In genomic region chr10:79287973-79288715, GRCh38 we compare ENCODE assay signal across 1 cellular context.
TF ChIP-seq lines count a peak whose summit lies in the region.

No MANE protein-coding gene starts in this region.

TF ChIP-seq in K562, 482 proteins besides CTCF, POLR2A, EP300 and RAD21:
- TF ChIP-seq, protein P1, sequence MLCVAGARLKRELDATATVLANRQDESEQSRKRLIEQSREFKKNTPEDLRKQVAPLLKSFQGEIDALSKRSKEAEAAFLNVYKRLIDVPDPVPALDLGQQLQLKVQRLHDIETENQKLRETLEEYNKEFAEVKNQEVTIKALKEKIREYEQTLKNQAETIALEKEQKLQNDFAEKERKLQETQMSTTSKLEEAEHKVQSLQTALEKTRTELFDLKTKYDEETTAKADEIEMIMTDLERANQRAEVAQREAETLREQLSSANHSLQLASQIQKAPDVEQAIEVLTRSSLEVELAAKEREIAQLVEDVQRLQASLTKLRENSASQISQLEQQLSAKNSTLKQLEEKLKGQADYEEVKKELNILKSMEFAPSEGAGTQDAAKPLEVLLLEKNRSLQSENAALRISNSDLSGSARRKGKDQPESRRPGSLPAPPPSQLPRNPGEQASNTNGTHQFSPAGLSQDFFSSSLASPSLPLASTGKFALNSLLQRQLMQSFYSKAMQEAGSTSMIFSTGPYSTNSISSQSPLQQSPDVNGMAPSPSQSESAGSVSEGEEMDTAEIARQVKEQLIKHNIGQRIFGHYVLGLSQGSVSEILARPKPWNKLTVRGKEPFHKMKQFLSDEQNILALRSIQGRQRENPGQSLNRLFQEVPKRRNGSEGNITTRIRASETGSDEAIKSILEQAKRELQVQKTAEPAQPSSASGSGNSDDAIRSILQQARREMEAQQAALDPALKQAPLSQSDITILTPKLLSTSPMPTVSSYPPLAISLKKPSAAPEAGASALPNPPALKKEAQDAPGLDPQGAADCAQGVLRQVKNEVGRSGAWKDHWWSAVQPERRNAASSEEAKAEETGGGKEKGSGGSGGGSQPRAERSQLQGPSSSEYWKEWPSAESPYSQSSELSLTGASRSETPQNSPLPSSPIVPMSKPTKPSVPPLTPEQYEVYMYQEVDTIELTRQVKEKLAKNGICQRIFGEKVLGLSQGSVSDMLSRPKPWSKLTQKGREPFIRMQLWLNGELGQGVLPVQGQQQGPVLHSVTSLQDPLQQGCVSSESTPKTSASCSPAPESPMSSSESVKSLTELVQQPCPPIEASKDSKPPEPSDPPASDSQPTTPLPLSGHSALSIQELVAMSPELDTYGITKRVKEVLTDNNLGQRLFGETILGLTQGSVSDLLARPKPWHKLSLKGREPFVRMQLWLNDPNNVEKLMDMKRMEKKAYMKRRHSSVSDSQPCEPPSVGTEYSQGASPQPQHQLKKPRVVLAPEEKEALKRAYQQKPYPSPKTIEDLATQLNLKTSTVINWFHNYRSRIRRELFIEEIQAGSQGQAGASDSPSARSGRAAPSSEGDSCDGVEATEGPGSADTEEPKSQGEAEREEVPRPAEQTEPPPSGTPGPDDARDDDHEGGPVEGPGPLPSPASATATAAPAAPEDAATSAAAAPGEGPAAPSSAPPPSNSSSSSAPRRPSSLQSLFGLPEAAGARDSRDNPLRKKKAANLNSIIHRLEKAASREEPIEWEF (CRISPR knock-in tag; IDR thresholded peaks at IDR 0.05) = no peak
- TF ChIP-seq POLR2G (IDR thresholded peaks at IDR 0.05; ENCODE audit: low read depth, low read length) (0 out of 2 replicates have a peak, but pooled peaks have one; percentile 29), EGR1 (conservative IDR thresholded peaks at IDR 0.05) (no peak), TRIM28 (IDR thresholded peaks at IDR 0.05) (no peak), ZNF561 (CRISPR knock-in tag; conservative IDR thresholded peaks at IDR 0.05) (no peak)
